Comparison of ENCODE assay signal across 8 cellular contexts in the genomic region with DNA sequence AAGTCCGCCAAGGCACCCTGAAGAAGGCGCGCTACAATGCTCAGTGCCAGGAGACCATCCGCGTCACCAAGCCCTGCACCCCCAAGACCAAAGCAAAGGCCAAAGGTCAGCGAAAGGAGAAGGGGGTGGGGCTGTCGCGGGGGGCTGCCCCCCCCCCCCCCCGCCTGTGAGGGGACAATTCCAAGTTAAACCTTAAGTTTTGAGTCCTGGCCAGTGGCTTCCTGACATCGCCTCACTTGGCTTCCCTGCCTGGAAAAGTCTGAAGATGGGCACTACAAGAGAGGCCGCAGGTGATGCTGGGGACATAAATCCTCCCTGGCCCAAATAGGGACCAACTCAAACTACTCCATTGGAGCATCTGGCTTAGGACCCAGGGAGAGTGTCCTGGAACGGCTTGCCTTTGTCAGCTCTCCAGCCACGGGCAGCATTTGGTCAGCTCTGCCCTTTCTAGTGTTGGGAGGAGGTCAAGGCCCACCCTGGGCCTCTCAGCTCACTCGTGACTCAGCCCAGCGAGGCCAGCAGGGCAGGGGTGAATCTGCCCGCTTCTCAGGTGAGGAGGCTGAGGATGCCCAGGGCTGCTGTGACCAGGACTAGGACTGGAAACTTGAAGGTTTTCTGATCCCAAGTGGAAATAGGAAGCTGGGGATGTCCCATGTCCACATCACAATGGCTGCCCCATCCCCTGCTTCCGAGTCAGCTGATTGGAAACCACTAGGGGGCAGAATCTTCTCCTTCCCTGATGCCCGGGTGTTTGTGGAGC. TPM values are rescaled to one million over a fixed set of nuclear protein-coding genes. Genes with fewer than 3 reads are reported as not detected.
DNase-seq lines count a peak whose midpoint lies in the region; ATAC-seq and TF ChIP-seq lines count a peak whose summit lies in the region.

No MANE protein-coding gene starts in this region.

- H3K27ac ChIP-seq in body of pancreas = no peak overlapping the region
- H3K27ac ChIP-seq in right lobe of liver = no peak overlapping the region

- H3K27ac Mint-ChIP-seq in activated CD8-positive, alpha-beta T cell treated with anti-CD3 and anti-CD28 coated beads for 36 hours = no peak overlapping the region

- peaks cover 0 to 10% of the 10 kb centered on the region in 2 donors for H3K27me3 ChIP-seq in body of pancreas
- H3K27me3 ChIP-seq in right lobe of liver = no peaks in the 10 kb centered on the region

- H3K4me3 Mint-ChIP-seq in activated CD8-positive, alpha-beta T cell treated with anti-CD3 and anti-CD28 coated beads for 36 hours = no peak overlapping the region

- peak in 6 of 7 experiments; percentile 39 to 52 (median 45) for TF ChIP-seq CTCF in body of pancreas (IDR thresholded peaks at IDR 0.05)
- peak; percentile 39 to 66 (median 54) for TF ChIP-seq CTCF in right lobe of liver (IDR thresholded peaks at IDR 0.05)
- no peak for TF ChIP-seq CTCF in activated CD8-positive, alpha-beta T cell treated with anti-CD3 and anti-CD28 coated beads for 36 hours (IDR thresholded peaks at IDR 0.05)

- no peaks in the 10 kb centered on the region for H3K9me3 ChIP-seq in body of pancreas
- no peaks in the 10 kb centered on the region for H3K9me3 ChIP-seq in right lobe of liver

- no peak for TF ChIP-seq POLR2A in body of pancreas (IDR thresholded peaks at IDR 0.05)
- no peak for TF ChIP-seq POLR2A in right lobe of liver (IDR thresholded peaks at IDR 0.05)

- intact Hi-C loops in body of pancreas (cut with DNase I) = no loop called here
- intact Hi-C loops in right lobe of liver (cut with DNase I) = loop anchor here (10.0 kb wide), 1 partner anchor 152 kb away; no protein-coding TSS in a partner anchor
- intact Hi-C loops in activated CD8-positive, alpha-beta T cell treated with anti-CD3 and anti-CD28 coated beads for 36 hours (cut with micrococcal nuclease) = no loop called here

- DNase-seq in EH (ENCODE audit: low read depth) = peak; percentile 64
- DNase-seq in M059J (ENCODE audit: low read depth) = peak; percentile 58
- DNase-seq in body of pancreas = peak; percentile 40 to 53 (median 46)
- DNase-seq in right lobe of liver = no peak
- DNase-seq in activated CD8-positive, alpha-beta T cell treated with anti-CD3 and anti-CD28 coated beads for 36 hours = no peak

- peaks cover 17% of the 10 kb centered on the region for H3K4me1 Mint-ChIP-seq in activated CD8-positive, alpha-beta T cell treated with anti-CD3 and anti-CD28 coated beads for 36 hours (ENCODE audit: low read depth)

- ATAC-seq in body of pancreas (no peak), right lobe of liver (peak in 3 of 4 donors; percentile 12 to 37 (median 25)), HG03108 (IDR thresholded peaks at IDR 0.05; ENCODE audit: unreplicated experiment) (no peak), GM21619 (IDR thresholded peaks at IDR 0.05; ENCODE audit: unreplicated experiment) (no peak), HG02973 (IDR thresholded peaks at IDR 0.05; ENCODE audit: unreplicated experiment) (no peak)
- no peak for ATAC-seq in activated CD8-positive, alpha-beta T cell treated with anti-CD3 and anti-CD28 coated beads for 36 hours

- H3K9me3 Mint-ChIP-seq in activated CD8-positive, alpha-beta T cell treated with anti-CD3 and anti-CD28 coated beads for 36 hours = no peaks in the 10 kb centered on the region

- H3K4me3 ChIP-seq in body of pancreas (no peak overlapping the region), right lobe of liver (no peak overlapping the region)

- H3K4me1 ChIP-seq in body of pancreas = peaks cover 28% of the 10 kb centered on the region
- peaks cover 0 to 8% (median 3%) of the 10 kb centered on the region in 4 donors for H3K4me1 ChIP-seq in right lobe of liver

- WGBS in body of pancreas, 2 donors = 56 to 67% methylated on average over 8 to 18 of the region's 18 CpGs
- WGBS in right lobe of liver (ENCODE audit: insufficient coverage, low coverage, low lambda C conversion rate, missing lambda C conversion rate) = 24% methylated on average over 10 of the region's 18 CpGs

- H3K36me3 ChIP-seq in body of pancreas (replicated peaks in 1 of 2; ENCODE audit: insufficient read depth in 1 of 2, low read depth in 2 of 2) = no peaks in the 10 kb centered on the region
- H3K36me3 ChIP-seq in right lobe of liver = no peaks in the 10 kb centered on the region

- POLR2A ChIA-PET in activated CD8-positive, alpha-beta T cell treated with anti-CD3 and anti-CD28 coated beads for 36 hours (lab: Charles Lee) = interaction anchor here (0.9 to 1.1 kb wide), 2 partner anchors 10 to 26 kb away, joined by 3 to 4 read pairs; no protein-coding TSS in a partner anchor

- peaks cover 4% of the 10 kb centered on the region for H3K36me3 Mint-ChIP-seq in activated CD8-positive, alpha-beta T cell treated with anti-CD3 and anti-CD28 coated beads for 36 hours (ENCODE audit: low read depth)

- H3K27me3 Mint-ChIP-seq in activated CD8-positive, alpha-beta T cell treated with anti-CD3 and anti-CD28 coated beads for 36 hours = peaks cover 24% of the 10 kb centered on the region

- CTCF ChIA-PET in activated CD8-positive, alpha-beta T cell treated with anti-CD3 and anti-CD28 coated beads for 36 hours (lab: Charles Lee) = interaction anchor here (1.0 to 1.7 kb wide), 5 partner anchors 9 to 127 kb away, joined by 3 to 6 read pairs (median 3); a partner anchor contains a TSS

RNA-seq across cellular contexts. Expression of a gene that starts 1.4 kb away (rescaled TPM):
- total RNA-seq in M059J (2014; rRNA removed; shearing (Covaris generic)) = 543 and 581 TPM in 2 replicates
- total RNA-seq in body of pancreas (10 to 100 TPM; 36.9 to 63.0 TPM), right lobe of liver (1 to 10 TPM in 5 of 6 experiments, under 1 TPM in 1; 0.35 to 6.4 (median 4.2) TPM)
- 1 to 10 TPM; 4.2 to 4.9 TPM for total RNA-seq in activated CD8-positive, alpha-beta T cell treated with anti-CD3 and anti-CD28 coated beads for 36 hours

RNA-seq across cellular contexts. Expression of a gene that starts 8.8 kb away (rescaled TPM):
- total RNA-seq in M059J (2014; rRNA removed; shearing (Covaris generic)) = 0.49 TPM in 1 of 2 replicates, not detected in the other
- total RNA-seq in body of pancreas = not detected
- total RNA-seq in right lobe of liver = not detected
- not detected for total RNA-seq in activated CD8-positive, alpha-beta T cell treated with anti-CD3 and anti-CD28 coated beads for 36 hours

RNA-seq across cellular contexts. Expression of a gene that starts 35.6 kb away (rescaled TPM):
- 38.4 and 73.4 TPM in 2 replicates for total RNA-seq in M059J (2014; rRNA removed; shearing (Covaris generic))
- total RNA-seq in body of pancreas = 10 to 100 TPM; 79.4 to 86.4 TPM
- total RNA-seq in right lobe of liver = 10 to 100 TPM; 10.7 to 57.9 (median 16.0) TPM
- 10 to 100 TPM; 94.4 to 94.9 TPM for total RNA-seq in activated CD8-positive, alpha-beta T cell treated with anti-CD3 and anti-CD28 coated beads for 36 hours

Comparison
In these comparisons a context has a peak if more than half of its experiments do, and no peak if none do; other contexts are left out.
1. DNase-seq: peak in EH (single experiment), M059J (single experiment) and body of pancreas (4 of 4); none in right lobe of liver (0 of 3) and activated CD8-positive, alpha-beta T cell treated with anti-CD3 and anti-CD28 coated beads for 36 hours (single experiment).
2. ATAC-seq: peak in right lobe of liver (3 of 4); none in body of pancreas (single experiment), activated CD8-positive, alpha-beta T cell treated with anti-CD3 and anti-CD28 coated beads for 36 hours (single experiment), HG03108 (single experiment), GM21619 (single experiment) and HG02973 (single experiment).
3. intact Hi-C loops: an anchor here in right lobe of liver (10.0 kb wide); none called in body of pancreas and activated CD8-positive, alpha-beta T cell treated with anti-CD3 and anti-CD28 coated beads for 36 hours.